In the genomic region with DNA sequence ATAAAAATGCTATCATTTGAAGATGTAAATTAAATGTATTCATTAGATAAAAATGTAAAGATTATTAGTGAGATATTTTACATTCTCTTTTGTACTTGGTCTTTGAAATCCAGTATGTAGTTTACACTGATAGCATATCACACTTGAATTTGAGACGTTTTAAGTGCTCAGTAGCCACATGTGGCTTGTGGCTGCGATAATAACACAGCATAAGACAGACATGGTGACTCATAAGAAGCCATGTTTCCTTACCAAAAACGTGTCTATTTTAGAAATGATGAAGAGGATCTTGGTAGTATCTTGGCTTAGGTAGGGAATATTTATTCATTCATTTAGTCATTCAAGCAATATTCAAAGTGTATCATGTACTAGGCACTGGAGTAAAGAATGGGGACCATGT, we compare ENCODE assay signal across 16 cellular contexts.
"Had no signal": no experiment of that assay in that cellular context is flagged by ENCODE, and none has a peak within 500 bp of the region (broad histone marks: within the 10 kb centered on the region; RNA-seq: fewer than 3 reads in every experiment).

No MANE protein-coding gene starts in this region.

- DNase-seq: dorsolateral prefrontal cortex; effector CD4-positive, alpha-beta T cell; hypothalamus; left ventricle myocardium superior; lower lobe of right lung; nucleus accumbens; stimulated activated CD4-positive, alpha-beta T cell treated with anti-CD3 and anti-CD28 coated beads, Interleukin-2, amount 100 ng/mL, for 24 hours; stimulated activated CD4-positive, alpha-beta T cell treated with anti-CD3 and anti-CD28 coated beads, Interleukin-4, amount 100 ng/mL, for 24 hours; stimulated activated naive CD4-positive, alpha-beta T cell treated with Interleukin-2 at 50 U/mL for 16 hours; stomach; thyroid gland; trophoblast cell had no signal

- FAIRE-seq: keratinocyte had no signal

- H3K27ac ChIP-seq: dorsolateral prefrontal cortex, lower lobe of right lung, prostate gland, right atrium auricular region, stomach, thyroid gland, vagina had no signal

- H3K4me1 ChIP-seq: lower lobe of right lung, prostate gland, right atrium auricular region, stomach, thyroid gland, vagina had no signal

- H3K9me3 ChIP-seq: lower lobe of right lung, prostate gland, right atrium auricular region, stomach, thyroid gland, vagina had no signal

- H3K4me3 ChIP-seq: dorsolateral prefrontal cortex, lower lobe of right lung, prostate gland, right atrium auricular region, stomach, thyroid gland, vagina had no signal

- H3K27me3 ChIP-seq: right atrium auricular region, stomach, thyroid gland, vagina had no signal

- H3K36me3 ChIP-seq: lower lobe of right lung, prostate gland, right atrium auricular region, stomach, thyroid gland, vagina had no signal
